ENCODE assay signal across 21 cellular contexts in genomic region chr14:36020120-36021029, GRCh38.
DNase-seq lines count a peak whose midpoint lies in the region; ATAC-seq lines count a peak whose summit lies in the region.
"Had no signal": no experiment of that assay in that cellular context is flagged by ENCODE, and none has a peak within 500 bp of the region (broad histone marks: within the 10 kb centered on the region; RNA-seq: fewer than 3 reads in every experiment).

No MANE protein-coding gene starts in this region.

- H3K9me2 ChIP-seq in Karpas-422 (replicated peaks; ENCODE audit: insufficient read depth, low read length), result no peaks in the 10 kb centered on the region

- in situ Hi-C loops in ACHN (cut with HindIII; ENCODE audit: low pct_ligation_motif_present, low pct_unique_long_range_greater_than_20kb, low sequenced_read_pairs), result no loop called here

- no peaks in the 10 kb centered on the region; the same call in 1 of the 2 replicates for H3K36me3 ChIP-seq in Karpas-422 (ENCODE audit: insufficient read depth, low read length)
- no peaks in the 10 kb centered on the region for H3K36me3 ChIP-seq in neuronal stem cell (replicated peaks in 1 of 2; ENCODE audit: control insufficient read depth in 2 of 2, insufficient read depth in 2 of 2, low read length in 2 of 2)
- H3K36me3 ChIP-seq: heart left ventricle, neutrophil, prostate gland, transverse colon had no signal

- DNase-seq in Karpas-422, result no peak
- peak; percentile 94 to 95 for DNase-seq in NCI-H1930 (lab: John Stamatoyannopoulos, UW)
- DNase-seq in neuronal stem cell (ENCODE audit: low spot score), result peak; percentile 59
- no peak for DNase-seq in epidermal melanocyte (ENCODE audit: insufficient read length, low spot score)
- DNase-seq in ACHN, result no peak
- DNase-seq in NCI-H526 treated with DMSO at 0.1 percent for 48 hours (lab: John Stamatoyannopoulos, UW), result no peak
- DNase-seq: activated gamma-delta T cell; effector CD4-positive, alpha-beta T cell; heart left ventricle; KG1; kidney glomerular epithelial cell; mammary epithelial cell; NCI-H524 treated with DMSO at 0.1 percent for 48 hours; T1000; transverse colon had no signal

- H2AFZ ChIP-seq in Karpas-422 (ENCODE audit: low read length) (peak overlapping the region; percentile 49), neuronal stem cell (ENCODE audit: low read length) (no peak overlapping the region)

- H3K4me2 ChIP-seq in Karpas-422 (ENCODE audit: low read depth, low read length, poor library complexity, severe bottlenecking) (no peak overlapping the region), neuronal stem cell (ENCODE audit: insufficient read depth, low read length, poor library complexity, severe bottlenecking) (no peak overlapping the region)

- H3K14ac ChIP-seq in neuronal stem cell (ENCODE audit: low read length), result no peak overlapping the region

- H3K9ac ChIP-seq in Karpas-422 (ENCODE audit: low read length) (no peak overlapping the region), neuronal stem cell (ENCODE audit: low read depth, low read length, poor library complexity) (no peak overlapping the region)

- no peak overlapping the region for H2AK5ac ChIP-seq in neuronal stem cell (ENCODE audit: low read depth, low read length)

- no CpG with 5 or more reads among the region's 8 CpGs for WGBS in neuronal stem cell (ENCODE audit: extremely low coverage in 2 of 2, insufficient read length in 2 of 2, insufficient replicate concordance in 1 of 2), 2 donors

- no peaks in the 10 kb centered on the region for H3K79me2 ChIP-seq in Karpas-422 (ENCODE audit: low read length)

- no peak overlapping the region for H4K8ac ChIP-seq in neuronal stem cell (ENCODE audit: low read depth, low read length)

- H3K79me1 ChIP-seq in neuronal stem cell (ENCODE audit: low read depth, low read length), result no peaks in the 10 kb centered on the region

- H3K4ac ChIP-seq in neuronal stem cell (ENCODE audit: low read length), result no peak overlapping the region

- no peak overlapping the region for H3K18ac ChIP-seq in neuronal stem cell (ENCODE audit: low read length)

- H3K4me1 ChIP-seq in Karpas-422 (ENCODE audit: low read length) (peaks cover 40% of the 10 kb centered on the region), neuronal stem cell (ENCODE audit: control insufficient read depth in 2 of 2, insufficient read depth in 1 of 2, low read depth in 1 of 2, low read length in 2 of 2) (peaks cover 0 to 13% of the 10 kb centered on the region in 2 donors)
- H3K4me1 ChIP-seq: heart left ventricle, prostate gland, transverse colon had no signal

- H2BK5ac ChIP-seq in neuronal stem cell (ENCODE audit: low read length), result no peak overlapping the region

- no peak overlapping the region for H3K23ac ChIP-seq in neuronal stem cell (ENCODE audit: low read depth, low read length, poor library complexity)

- H3K27ac ChIP-seq in Karpas-422 (ENCODE audit: low read length) (peak overlapping the region; percentile 19; the same call in 1 of the 2 replicates), angular gyrus (ENCODE audit: low read depth, low read length) (peak overlapping the region; percentile 77), neuronal stem cell (replicated peaks; ENCODE audit: low read length) (peak overlapping the region; percentile 75)
- H3K27ac ChIP-seq: C4-2B, heart left ventricle, neutrophil, prostate gland, transverse colon had no signal

- H3K4me3 ChIP-seq in Karpas-422 (ENCODE audit: low read length) (no peak overlapping the region), neuronal stem cell (ENCODE audit: low read length in 2 of 2) (no peak overlapping the region)
- H3K4me3 ChIP-seq: heart left ventricle, prostate gland, transverse colon had no signal

- H4K91ac ChIP-seq in neuronal stem cell (ENCODE audit: low read depth, low read length, poor library complexity), result no peak overlapping the region

- no peak overlapping the region for H2BK120ac ChIP-seq in neuronal stem cell (ENCODE audit: low read depth, low read length)

- H3K9me3 ChIP-seq in Karpas-422 (ENCODE audit: low read length) (no peaks in the 10 kb centered on the region), neuronal stem cell (replicated peaks in 1 of 2; ENCODE audit: control insufficient read depth in 2 of 2, insufficient read depth in 1 of 2, low read depth in 1 of 2, low read length in 2 of 2) (no peaks in the 10 kb centered on the region)
- H3K9me3 ChIP-seq: heart left ventricle, neutrophil, prostate gland, transverse colon had no signal

- no peak overlapping the region for H2BK15ac ChIP-seq in neuronal stem cell (ENCODE audit: low read length)

- no peak for ATAC-seq in GM19023 (IDR thresholded peaks at IDR 0.05; ENCODE audit: unreplicated experiment)
- ATAC-seq: heart left ventricle, WTC11 had no signal

- no peaks in the 10 kb centered on the region for H4K20me1 ChIP-seq in Karpas-422 (ENCODE audit: insufficient read depth, low read depth, low read length)

- H3K27me3 ChIP-seq in Karpas-422 (ENCODE audit: low read length) (no peaks in the 10 kb centered on the region), neuronal stem cell (ENCODE audit: control insufficient read depth in 3 of 3, insufficient read depth in 3 of 3, low read depth in 1 of 3, low read length in 3 of 3) (peaks cover 0 to 51% (median 0%) of the 10 kb centered on the region in 3 experiments)
- H3K27me3 ChIP-seq: heart left ventricle, neutrophil, transverse colon had no signal

- no peak overlapping the region for H2BK12ac ChIP-seq in neuronal stem cell (ENCODE audit: low read length)

Comparison
In these comparisons a context has a peak if more than half of its experiments do, and no peak if none do; other contexts are left out.
1. DNase-seq: peak in NCI-H1930 (2 of 2) and neuronal stem cell (single experiment); none in Karpas-422 (single experiment), epidermal melanocyte (single experiment), ACHN (single experiment) and NCI-H526 treated with DMSO at 0.1 percent for 48 hours (single experiment).
2. H3K27ac ChIP-seq: peak in every context shown above with its lines; median percentile 77 in angular gyrus; 75 in neuronal stem cell; 19 in Karpas-422.